In the genomic region with DNA sequence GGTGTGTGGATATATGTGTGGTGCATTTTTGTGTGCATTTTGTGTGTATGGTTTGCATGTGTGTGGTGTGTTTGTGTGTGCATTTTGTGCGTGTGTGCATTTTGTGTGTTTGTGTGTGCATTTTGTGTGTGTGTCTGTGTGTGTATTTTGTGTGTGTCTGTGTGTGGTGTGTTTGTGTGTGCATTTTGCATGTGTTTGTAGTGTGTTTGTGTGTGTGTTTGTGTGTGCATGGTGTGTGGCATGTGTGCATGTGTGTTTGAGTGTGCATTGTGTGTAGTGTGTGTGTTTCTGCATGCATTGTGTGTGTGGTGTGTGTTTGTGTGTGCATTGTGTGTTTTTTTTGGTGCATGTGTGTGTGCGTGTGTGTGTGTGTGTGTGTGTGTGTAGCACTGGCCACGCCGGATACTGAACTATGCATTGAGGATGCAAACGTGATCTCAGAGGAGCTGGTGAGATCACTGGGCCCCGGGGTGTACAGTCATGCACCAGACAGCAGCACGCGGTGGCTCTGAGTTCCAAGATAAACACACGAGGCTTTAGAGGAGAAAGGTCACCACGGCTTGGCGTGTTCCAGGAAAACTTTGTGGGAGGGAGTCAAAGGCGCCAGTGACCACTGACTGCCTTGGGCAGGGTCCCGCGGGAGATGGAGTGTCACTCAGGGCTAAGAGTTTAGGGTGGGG, we compare ENCODE assay signal across 1 cellular context.
TF ChIP-seq lines count a peak whose summit lies in the region.

No MANE protein-coding gene starts in this region.

TF ChIP-seq in HepG2, 621 proteins besides CTCF, POLR2A, EP300 and RAD21 (continued from another document and continues in another):
- TF ChIP-seq, protein P1, sequence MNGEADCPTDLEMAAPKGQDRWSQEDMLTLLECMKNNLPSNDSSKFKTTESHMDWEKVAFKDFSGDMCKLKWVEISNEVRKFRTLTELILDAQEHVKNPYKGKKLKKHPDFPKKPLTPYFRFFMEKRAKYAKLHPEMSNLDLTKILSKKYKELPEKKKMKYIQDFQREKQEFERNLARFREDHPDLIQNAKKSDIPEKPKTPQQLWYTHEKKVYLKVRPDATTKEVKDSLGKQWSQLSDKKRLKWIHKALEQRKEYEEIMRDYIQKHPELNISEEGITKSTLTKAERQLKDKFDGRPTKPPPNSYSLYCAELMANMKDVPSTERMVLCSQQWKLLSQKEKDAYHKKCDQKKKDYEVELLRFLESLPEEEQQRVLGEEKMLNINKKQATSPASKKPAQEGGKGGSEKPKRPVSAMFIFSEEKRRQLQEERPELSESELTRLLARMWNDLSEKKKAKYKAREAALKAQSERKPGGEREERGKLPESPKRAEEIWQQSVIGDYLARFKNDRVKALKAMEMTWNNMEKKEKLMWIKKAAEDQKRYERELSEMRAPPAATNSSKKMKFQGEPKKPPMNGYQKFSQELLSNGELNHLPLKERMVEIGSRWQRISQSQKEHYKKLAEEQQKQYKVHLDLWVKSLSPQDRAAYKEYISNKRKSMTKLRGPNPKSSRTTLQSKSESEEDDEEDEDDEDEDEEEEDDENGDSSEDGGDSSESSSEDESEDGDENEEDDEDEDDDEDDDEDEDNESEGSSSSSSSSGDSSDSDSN (CRISPR knock-in tag; IDR thresholded peaks at IDR 0.05): no peak
- TF ChIP-seq ZMYM2 (CRISPR knock-in tag; IDR thresholded peaks at IDR 0.05): 0 out of 2 replicates have a peak, but pooled peaks have one; percentile 28
- no peak for TF ChIP-seq ZNF546 (CRISPR knock-in tag; conservative IDR thresholded peaks at IDR 0.05)
- peak; percentile 54; the same call in 1 of the 2 replicates for TF ChIP-seq PITX1 (CRISPR knock-in tag; IDR thresholded peaks at IDR 0.05)
- peak; percentile 55 to 64 for TF ChIP-seq NR2F1 (CRISPR knock-in tag; IDR thresholded peaks at IDR 0.05)
- TF ChIP-seq, protein P2, sequence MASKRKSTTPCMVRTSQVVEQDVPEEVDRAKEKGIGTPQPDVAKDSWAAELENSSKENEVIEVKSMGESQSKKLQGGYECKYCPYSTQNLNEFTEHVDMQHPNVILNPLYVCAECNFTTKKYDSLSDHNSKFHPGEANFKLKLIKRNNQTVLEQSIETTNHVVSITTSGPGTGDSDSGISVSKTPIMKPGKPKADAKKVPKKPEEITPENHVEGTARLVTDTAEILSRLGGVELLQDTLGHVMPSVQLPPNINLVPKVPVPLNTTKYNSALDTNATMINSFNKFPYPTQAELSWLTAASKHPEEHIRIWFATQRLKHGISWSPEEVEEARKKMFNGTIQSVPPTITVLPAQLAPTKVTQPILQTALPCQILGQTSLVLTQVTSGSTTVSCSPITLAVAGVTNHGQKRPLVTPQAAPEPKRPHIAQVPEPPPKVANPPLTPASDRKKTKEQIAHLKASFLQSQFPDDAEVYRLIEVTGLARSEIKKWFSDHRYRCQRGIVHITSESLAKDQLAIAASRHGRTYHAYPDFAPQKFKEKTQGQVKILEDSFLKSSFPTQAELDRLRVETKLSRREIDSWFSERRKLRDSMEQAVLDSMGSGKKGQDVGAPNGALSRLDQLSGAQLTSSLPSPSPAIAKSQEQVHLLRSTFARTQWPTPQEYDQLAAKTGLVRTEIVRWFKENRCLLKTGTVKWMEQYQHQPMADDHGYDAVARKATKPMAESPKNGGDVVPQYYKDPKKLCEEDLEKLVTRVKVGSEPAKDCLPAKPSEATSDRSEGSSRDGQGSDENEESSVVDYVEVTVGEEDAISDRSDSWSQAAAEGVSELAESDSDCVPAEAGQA (IDR thresholded peaks at IDR 0.05; ENCODE audit: low read depth): 0 out of 2 replicates have a peak, but pooled peaks have one; percentile 32
- TF ChIP-seq, protein P2 (CRISPR knock-in tag; IDR thresholded peaks at IDR 0.05; ENCODE audit: borderline replicate concordance): no peak
- TF ChIP-seq TEAD3 (CRISPR knock-in tag; optimal IDR thresholded peaks at IDR 0.05; ENCODE audit: borderline replicate concordance): peak; percentile 29
- peak; percentile 41; the same call in 1 of the 2 replicates for TF ChIP-seq ZNF431 (CRISPR knock-in tag; IDR thresholded peaks at IDR 0.05; ENCODE audit: borderline replicate concordance, low read depth)
- TF ChIP-seq ZFX (CRISPR knock-in tag; IDR thresholded peaks at IDR 0.05; ENCODE audit: low read depth): peak; percentile 60; the same call in 1 of the 2 replicates
- peak; percentile 60; the same call in 1 of the 2 replicates for TF ChIP-seq HNF4A (CRISPR knock-in tag; IDR thresholded peaks at IDR 0.05)
- TF ChIP-seq ZNF274 (CRISPR knock-in tag; IDR thresholded peaks at IDR 0.05): 0 out of 2 replicates have a peak, but pooled peaks have one; percentile 47
- TF ChIP-seq CBFB (CRISPR knock-in tag; IDR thresholded peaks at IDR 0.05): no peak
- peak; percentile 57; the same call in 1 of the 2 replicates for TF ChIP-seq ZNF788 (CRISPR knock-in tag; IDR thresholded peaks at IDR 0.05; ENCODE audit: borderline replicate concordance)
- TF ChIP-seq POLR2AphosphoS2 (IDR thresholded peaks at IDR 0.05; ENCODE audit: low read depth, low read length): no peak
- TF ChIP-seq BHLHE40 (IDR thresholded peaks at IDR 0.05; ENCODE audit: low read length): peak; percentile 89
- TF ChIP-seq ZNF121 (CRISPR knock-in tag; IDR thresholded peaks at IDR 0.05): no peak
- no peak for TF ChIP-seq RFX5 (IDR thresholded peaks at IDR 0.05; ENCODE audit: low read depth, low read length)
- no peak; the same call in 1 of the 2 replicates for TF ChIP-seq FOXO1 (CRISPR knock-in tag; IDR thresholded peaks at IDR 0.05)
- TF ChIP-seq, protein P3, sequence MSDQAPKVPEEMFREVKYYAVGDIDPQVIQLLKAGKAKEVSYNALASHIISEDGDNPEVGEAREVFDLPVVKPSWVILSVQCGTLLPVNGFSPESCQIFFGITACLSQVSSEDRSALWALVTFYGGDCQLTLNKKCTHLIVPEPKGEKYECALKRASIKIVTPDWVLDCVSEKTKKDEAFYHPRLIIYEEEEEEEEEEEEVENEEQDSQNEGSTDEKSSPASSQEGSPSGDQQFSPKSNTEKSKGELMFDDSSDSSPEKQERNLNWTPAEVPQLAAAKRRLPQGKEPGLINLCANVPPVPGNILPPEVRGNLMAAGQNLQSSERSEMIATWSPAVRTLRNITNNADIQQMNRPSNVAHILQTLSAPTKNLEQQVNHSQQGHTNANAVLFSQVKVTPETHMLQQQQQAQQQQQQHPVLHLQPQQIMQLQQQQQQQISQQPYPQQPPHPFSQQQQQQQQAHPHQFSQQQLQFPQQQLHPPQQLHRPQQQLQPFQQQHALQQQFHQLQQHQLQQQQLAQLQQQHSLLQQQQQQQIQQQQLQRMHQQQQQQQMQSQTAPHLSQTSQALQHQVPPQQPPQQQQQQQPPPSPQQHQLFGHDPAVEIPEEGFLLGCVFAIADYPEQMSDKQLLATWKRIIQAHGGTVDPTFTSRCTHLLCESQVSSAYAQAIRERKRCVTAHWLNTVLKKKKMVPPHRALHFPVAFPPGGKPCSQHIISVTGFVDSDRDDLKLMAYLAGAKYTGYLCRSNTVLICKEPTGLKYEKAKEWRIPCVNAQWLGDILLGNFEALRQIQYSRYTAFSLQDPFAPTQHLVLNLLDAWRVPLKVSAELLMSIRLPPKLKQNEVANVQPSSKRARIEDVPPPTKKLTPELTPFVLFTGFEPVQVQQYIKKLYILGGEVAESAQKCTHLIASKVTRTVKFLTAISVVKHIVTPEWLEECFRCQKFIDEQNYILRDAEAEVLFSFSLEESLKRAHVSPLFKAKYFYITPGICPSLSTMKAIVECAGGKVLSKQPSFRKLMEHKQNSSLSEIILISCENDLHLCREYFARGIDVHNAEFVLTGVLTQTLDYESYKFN (CRISPR knock-in tag; conservative IDR thresholded peaks at IDR 0.05): peak; percentile 37; the same call in 1 of the 2 replicates
- no peak for TF ChIP-seq KLF9 (CRISPR knock-in tag; IDR thresholded peaks at IDR 0.05; ENCODE audit: low read depth)
- no peak for TF ChIP-seq KLF12 (CRISPR knock-in tag; IDR thresholded peaks at IDR 0.05; ENCODE audit: borderline replicate concordance)
- no peak for TF ChIP-seq KLF11 (CRISPR knock-in tag; IDR thresholded peaks at IDR 0.05)
- peak; percentile 87 for TF ChIP-seq RARA (CRISPR knock-in tag; IDR thresholded peaks at IDR 0.05)
- TF ChIP-seq BRD4 (CRISPR knock-in tag; IDR thresholded peaks at IDR 0.05): no peak
- TF ChIP-seq HHEX (CRISPR knock-in tag; IDR thresholded peaks at IDR 0.05): no peak
- TF ChIP-seq, protein P4, sequence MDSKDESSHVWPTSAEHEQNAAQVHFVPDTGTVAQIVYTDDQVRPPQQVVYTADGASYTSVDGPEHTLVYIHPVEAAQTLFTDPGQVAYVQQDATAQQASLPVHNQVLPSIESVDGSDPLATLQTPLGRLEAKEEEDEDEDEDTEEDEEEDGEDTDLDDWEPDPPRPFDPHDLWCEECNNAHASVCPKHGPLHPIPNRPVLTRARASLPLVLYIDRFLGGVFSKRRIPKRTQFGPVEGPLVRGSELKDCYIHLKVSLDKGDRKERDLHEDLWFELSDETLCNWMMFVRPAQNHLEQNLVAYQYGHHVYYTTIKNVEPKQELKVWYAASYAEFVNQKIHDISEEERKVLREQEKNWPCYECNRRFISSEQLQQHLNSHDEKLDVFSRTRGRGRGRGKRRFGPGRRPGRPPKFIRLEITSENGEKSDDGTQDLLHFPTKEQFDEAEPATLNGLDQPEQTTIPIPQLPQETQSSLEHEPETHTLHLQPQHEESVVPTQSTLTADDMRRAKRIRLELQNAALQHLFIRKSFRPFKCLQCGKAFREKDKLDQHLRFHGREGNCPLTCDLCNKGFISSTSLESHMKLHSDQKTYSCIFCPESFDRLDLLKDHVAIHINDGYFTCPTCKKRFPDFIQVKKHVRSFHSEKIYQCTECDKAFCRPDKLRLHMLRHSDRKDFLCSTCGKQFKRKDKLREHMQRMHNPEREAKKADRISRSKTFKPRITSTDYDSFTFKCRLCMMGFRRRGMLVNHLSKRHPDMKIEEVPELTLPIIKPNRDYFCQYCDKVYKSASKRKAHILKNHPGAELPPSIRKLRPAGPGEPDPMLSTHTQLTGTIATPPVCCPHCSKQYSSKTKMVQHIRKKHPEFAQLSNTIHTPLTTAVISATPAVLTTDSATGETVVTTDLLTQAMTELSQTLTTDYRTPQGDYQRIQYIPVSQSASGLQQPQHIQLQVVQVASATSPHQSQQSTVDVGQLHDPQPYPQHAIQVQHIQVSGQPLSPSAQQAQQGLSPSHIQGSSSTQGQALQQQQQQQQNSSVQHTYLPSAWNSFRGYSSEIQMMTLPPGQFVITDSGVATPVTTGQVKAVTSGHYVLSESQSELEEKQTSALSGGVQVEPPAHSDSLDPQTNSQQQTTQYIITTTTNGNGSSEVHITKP (CRISPR knock-in tag; IDR thresholded peaks at IDR 0.05; ENCODE audit: low read depth): no peak
- peak; percentile 63; the same call in 1 of the 2 replicates for TF ChIP-seq HDAC1 (CRISPR knock-in tag; IDR thresholded peaks at IDR 0.05)
- TF ChIP-seq ZNF335 (CRISPR knock-in tag; IDR thresholded peaks at IDR 0.05): no peak
- TF ChIP-seq ZNF317 (CRISPR knock-in tag; IDR thresholded peaks at IDR 0.05): peak; percentile 41; the same call in 1 of the 2 replicates
- peak; percentile 23; the same call in 1 of the 2 replicates for TF ChIP-seq ATF7 (IDR thresholded peaks at IDR 0.05)
- TF ChIP-seq ATF7 (CRISPR knock-in tag; IDR thresholded peaks at IDR 0.05): no peak
- TF ChIP-seq, protein P5, sequence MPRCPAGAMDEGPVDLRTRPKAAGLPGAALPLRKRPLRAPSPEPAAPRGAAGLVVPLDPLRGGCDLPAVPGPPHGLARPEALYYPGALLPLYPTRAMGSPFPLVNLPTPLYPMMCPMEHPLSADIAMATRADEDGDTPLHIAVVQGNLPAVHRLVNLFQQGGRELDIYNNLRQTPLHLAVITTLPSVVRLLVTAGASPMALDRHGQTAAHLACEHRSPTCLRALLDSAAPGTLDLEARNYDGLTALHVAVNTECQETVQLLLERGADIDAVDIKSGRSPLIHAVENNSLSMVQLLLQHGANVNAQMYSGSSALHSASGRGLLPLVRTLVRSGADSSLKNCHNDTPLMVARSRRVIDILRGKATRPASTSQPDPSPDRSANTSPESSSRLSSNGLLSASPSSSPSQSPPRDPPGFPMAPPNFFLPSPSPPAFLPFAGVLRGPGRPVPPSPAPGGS (CRISPR knock-in tag; IDR thresholded peaks at IDR 0.05): no peak
- no peak for TF ChIP-seq SIN3B (IDR thresholded peaks at IDR 0.05; ENCODE audit: low read length)
- TF ChIP-seq ZNF761 (CRISPR knock-in tag; conservative IDR thresholded peaks at IDR 0.05): no peak
- peak; percentile 73 for TF ChIP-seq ZBTB21 (CRISPR knock-in tag; IDR thresholded peaks at IDR 0.05)
- no peak for TF ChIP-seq HOXD1 (CRISPR knock-in tag; IDR thresholded peaks at IDR 0.05)
- TF ChIP-seq ZNF235 (CRISPR knock-in tag; IDR thresholded peaks at IDR 0.05; ENCODE audit: borderline replicate concordance): peak; percentile 57; the same call in 1 of the 2 replicates
- TF ChIP-seq, protein P6, sequence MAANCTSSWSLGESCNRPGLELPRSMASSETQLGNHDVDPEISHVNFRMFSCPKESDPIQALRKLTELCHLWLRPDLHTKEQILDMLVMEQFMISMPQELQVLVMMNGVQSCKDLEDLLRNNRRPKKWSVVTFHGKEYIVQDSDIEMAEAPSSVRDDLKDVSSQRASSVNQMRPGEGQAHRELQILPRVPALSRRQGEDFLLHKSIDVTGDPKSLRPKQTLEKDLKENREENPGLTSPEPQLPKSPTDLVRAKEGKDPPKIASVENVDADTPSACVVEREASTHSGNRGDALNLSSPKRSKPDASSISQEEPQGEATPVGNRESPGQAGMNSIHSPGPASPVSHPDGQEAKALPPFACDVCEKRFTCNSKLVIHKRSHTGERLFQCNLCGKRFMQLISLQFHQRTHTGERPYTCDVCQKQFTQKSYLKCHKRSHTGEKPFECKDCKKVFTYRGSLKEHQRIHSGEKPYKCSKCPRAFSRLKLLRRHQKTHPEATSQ (CRISPR knock-in tag; IDR thresholded peaks at IDR 0.05; ENCODE audit: borderline replicate concordance): no peak
- peak; percentile 61; the same call in 1 of the 2 replicates for TF ChIP-seq MED1 (CRISPR knock-in tag; IDR thresholded peaks at IDR 0.05)
- TF ChIP-seq SNAI1 (CRISPR knock-in tag; IDR thresholded peaks at IDR 0.05; ENCODE audit: borderline replicate concordance): no peak
